In genomic region chr20:10651227-10651990, GRCh38 we compare ENCODE assay signal across 10 cellular contexts. TPM values are rescaled to one million over a fixed set of nuclear protein-coding genes. Genes with fewer than 3 reads are reported as not detected.
A peak's percentile ranks its signal among the peaks of the same experiment; 100 is the strongest.
DNase-seq lines count a peak whose midpoint lies in the region; ATAC-seq and TF ChIP-seq lines count a peak whose summit lies in the region.
"Had no signal": no experiment of that assay in that cellular context is flagged by ENCODE, and none has a peak within 500 bp of the region (broad histone marks: within the 10 kb centered on the region; RNA-seq: fewer than 3 reads in every experiment).

No MANE protein-coding gene starts in this region.

- TF ChIP-seq CTCF in mucosa of descending colon (IDR thresholded peaks at IDR 0.05) (no peak), omental fat pad (IDR thresholded peaks at IDR 0.05) (no peak)

- H3K9me3 ChIP-seq in stomach smooth muscle (ENCODE audit: control insufficient read depth in 2 of 2, low read length in 2 of 2): no peaks in the 10 kb centered on the region
- no peaks in the 10 kb centered on the region for H3K9me3 ChIP-seq in mucosa of descending colon

- H3K9ac ChIP-seq in stomach smooth muscle (ENCODE audit: low read length in 2 of 2): peak overlapping the region in 1 of 2 donors; percentile 26

- ATAC-seq in GM18867 (IDR thresholded peaks at IDR 0.05; ENCODE audit: unreplicated experiment) (no peak), mucosa of descending colon (no peak), omental fat pad (ENCODE audit: low FRiP score) (no peak)
- ATAC-seq: left lobe of liver had no signal

- H3K4me1 ChIP-seq in stomach smooth muscle (ENCODE audit: control insufficient read depth, insufficient read depth, low read length): peaks cover 45% of the 10 kb centered on the region
- peaks cover 12% of the 10 kb centered on the region for H3K4me1 ChIP-seq in mucosa of descending colon (ENCODE audit: low read depth)

- peaks cover 38 to 59% of the 10 kb centered on the region in 2 donors for H3K36me3 ChIP-seq in stomach smooth muscle (ENCODE audit: control insufficient read depth in 2 of 2, insufficient read depth in 2 of 2, low read length in 2 of 2)
- H3K36me3 ChIP-seq in mucosa of descending colon (ENCODE audit: low read depth): peaks cover 3% of the 10 kb centered on the region

- intact Hi-C loops in mucosa of descending colon (cut with DNase I, micrococcal nuclease): no loop called here

- no peaks in the 10 kb centered on the region for H3K27me3 ChIP-seq in stomach smooth muscle (ENCODE audit: control insufficient read depth in 1 of 2, insufficient read depth in 2 of 2, low read length in 2 of 2)

- DNase-seq in H4 (ENCODE audit: low spot score): peak; percentile 66
- DNase-seq in astrocyte of the hippocampus (ENCODE audit: low read depth, low spot score): peak; percentile 82
- peak; percentile 62 for DNase-seq in iris pigment epithelial cell (ENCODE audit: low read depth)
- no peak for DNase-seq in activated CD4-positive, alpha-beta T cell treated with anti-CD3 and anti-CD28 coated beads, Interleukin-2, amount 50 U/mL, for 4 hours
- DNase-seq in mucosa of descending colon: no peak
- no peak for DNase-seq in omental fat pad (ENCODE audit: low spot score)
- DNase-seq: NCI-H510A had no signal

- H3K4me3 ChIP-seq in stomach smooth muscle (ENCODE audit: low read length in 2 of 2) (no peak overlapping the region), mucosa of descending colon (no peak overlapping the region)

- peak overlapping the region; percentile 43 for H3K27ac ChIP-seq in stomach smooth muscle (ENCODE audit: low read length)

RNA-seq across cellular contexts. Expression of gene JAG1, which starts 22.4 kb away (rescaled TPM):
- total RNA-seq in H4 (2014; rRNA removed; shearing (Covaris generic)): 8.4 and 9.9 TPM in 2 replicates
- total RNA-seq in mucosa of descending colon (100 to 1,000 TPM in 1 of 3 donors, 10 to 100 TPM in 2; 87.1 to 104 (median 94.4) TPM), omental fat pad (100 to 1,000 TPM in 1 of 4 donors, 10 to 100 TPM in 3; 64.2 to 153 (median 85.7) TPM)

Comparison
In these comparisons a context has a peak if more than half of its experiments do, and no peak if none do; other contexts are left out.
1. DNase-seq: peak in H4 (single experiment), astrocyte of the hippocampus (single experiment) and iris pigment epithelial cell (single experiment); none in activated CD4-positive, alpha-beta T cell treated with anti-CD3 and anti-CD28 coated beads, Interleukin-2, amount 50 U/mL, for 4 hours (0 of 2), mucosa of descending colon (0 of 3) and omental fat pad (single experiment).